Comparison of ENCODE assay signal across 1 cellular context in genomic region chr6:28866342-28867077, GRCh38.
A peak's percentile ranks its signal among the peaks of the same experiment; 100 is the strongest.
TF ChIP-seq lines count a peak whose summit lies in the region.

No MANE protein-coding gene starts in this region.

TF ChIP-seq in HepG2, 621 proteins besides CTCF, POLR2A, EP300 and RAD21 (continued from another document and continues in another):
- TF ChIP-seq, protein P1, sequence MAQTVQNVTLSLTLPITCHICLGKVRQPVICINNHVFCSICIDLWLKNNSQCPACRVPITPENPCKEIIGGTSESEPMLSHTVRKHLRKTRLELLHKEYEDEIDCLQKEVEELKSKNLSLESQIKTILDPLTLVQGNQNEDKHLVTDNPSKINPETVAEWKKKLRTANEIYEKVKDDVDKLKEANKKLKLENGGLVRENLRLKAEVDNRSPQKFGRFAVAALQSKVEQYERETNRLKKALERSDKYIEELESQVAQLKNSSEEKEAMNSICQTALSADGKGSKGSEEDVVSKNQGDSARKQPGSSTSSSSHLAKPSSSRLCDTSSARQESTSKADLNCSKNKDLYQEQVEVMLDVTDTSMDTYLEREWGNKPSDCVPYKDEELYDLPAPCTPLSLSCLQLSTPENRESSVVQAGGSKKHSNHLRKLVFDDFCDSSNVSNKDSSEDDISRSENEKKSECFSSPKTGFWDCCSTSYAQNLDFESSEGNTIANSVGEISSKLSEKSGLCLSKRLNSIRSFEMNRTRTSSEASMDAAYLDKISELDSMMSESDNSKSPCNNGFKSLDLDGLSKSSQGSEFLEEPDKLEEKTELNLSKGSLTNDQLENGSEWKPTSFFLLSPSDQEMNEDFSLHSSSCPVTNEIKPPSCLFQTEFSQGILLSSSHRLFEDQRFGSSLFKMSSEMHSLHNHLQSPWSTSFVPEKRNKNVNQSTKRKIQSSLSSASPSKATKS (CRISPR knock-in tag; IDR thresholded peaks at IDR 0.05): no peak
- no peak for TF ChIP-seq ZNF619 (CRISPR knock-in tag; IDR thresholded peaks at IDR 0.05)
- TF ChIP-seq, protein P2, sequence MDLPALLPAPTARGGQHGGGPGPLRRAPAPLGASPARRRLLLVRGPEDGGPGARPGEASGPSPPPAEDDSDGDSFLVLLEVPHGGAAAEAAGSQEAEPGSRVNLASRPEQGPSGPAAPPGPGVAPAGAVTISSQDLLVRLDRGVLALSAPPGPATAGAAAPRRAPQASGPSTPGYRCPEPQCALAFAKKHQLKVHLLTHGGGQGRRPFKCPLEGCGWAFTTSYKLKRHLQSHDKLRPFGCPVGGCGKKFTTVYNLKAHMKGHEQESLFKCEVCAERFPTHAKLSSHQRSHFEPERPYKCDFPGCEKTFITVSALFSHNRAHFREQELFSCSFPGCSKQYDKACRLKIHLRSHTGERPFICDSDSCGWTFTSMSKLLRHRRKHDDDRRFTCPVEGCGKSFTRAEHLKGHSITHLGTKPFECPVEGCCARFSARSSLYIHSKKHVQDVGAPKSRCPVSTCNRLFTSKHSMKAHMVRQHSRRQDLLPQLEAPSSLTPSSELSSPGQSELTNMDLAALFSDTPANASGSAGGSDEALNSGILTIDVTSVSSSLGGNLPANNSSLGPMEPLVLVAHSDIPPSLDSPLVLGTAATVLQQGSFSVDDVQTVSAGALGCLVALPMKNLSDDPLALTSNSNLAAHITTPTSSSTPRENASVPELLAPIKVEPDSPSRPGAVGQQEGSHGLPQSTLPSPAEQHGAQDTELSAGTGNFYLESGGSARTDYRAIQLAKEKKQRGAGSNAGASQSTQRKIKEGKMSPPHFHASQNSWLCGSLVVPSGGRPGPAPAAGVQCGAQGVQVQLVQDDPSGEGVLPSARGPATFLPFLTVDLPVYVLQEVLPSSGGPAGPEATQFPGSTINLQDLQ (CRISPR knock-in tag; IDR thresholded peaks at IDR 0.05): peak; percentile 96
- TF ChIP-seq PTBP1 (IDR thresholded peaks at IDR 0.05; ENCODE audit: low read depth, low read length, poor library complexity, severe bottlenecking): peak; percentile 85
- TF ChIP-seq REXO4 (CRISPR knock-in tag; IDR thresholded peaks at IDR 0.05; ENCODE audit: borderline replicate concordance): peak; percentile 21; the same call in 1 of the 2 replicates
- TF ChIP-seq, protein P3, sequence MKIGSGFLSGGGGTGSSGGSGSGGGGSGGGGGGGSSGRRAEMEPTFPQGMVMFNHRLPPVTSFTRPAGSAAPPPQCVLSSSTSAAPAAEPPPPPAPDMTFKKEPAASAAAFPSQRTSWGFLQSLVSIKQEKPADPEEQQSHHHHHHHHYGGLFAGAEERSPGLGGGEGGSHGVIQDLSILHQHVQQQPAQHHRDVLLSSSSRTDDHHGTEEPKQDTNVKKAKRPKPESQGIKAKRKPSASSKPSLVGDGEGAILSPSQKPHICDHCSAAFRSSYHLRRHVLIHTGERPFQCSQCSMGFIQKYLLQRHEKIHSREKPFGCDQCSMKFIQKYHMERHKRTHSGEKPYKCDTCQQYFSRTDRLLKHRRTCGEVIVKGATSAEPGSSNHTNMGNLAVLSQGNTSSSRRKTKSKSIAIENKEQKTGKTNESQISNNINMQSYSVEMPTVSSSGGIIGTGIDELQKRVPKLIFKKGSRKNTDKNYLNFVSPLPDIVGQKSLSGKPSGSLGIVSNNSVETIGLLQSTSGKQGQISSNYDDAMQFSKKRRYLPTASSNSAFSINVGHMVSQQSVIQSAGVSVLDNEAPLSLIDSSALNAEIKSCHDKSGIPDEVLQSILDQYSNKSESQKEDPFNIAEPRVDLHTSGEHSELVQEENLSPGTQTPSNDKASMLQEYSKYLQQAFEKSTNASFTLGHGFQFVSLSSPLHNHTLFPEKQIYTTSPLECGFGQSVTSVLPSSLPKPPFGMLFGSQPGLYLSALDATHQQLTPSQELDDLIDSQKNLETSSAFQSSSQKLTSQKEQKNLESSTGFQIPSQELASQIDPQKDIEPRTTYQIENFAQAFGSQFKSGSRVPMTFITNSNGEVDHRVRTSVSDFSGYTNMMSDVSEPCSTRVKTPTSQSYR (CRISPR knock-in tag; IDR thresholded peaks at IDR 0.05; ENCODE audit: borderline replicate concordance): peak; percentile 37; the same call in 1 of the 2 replicates
- no peak for TF ChIP-seq NFE2 (CRISPR knock-in tag; IDR thresholded peaks at IDR 0.05)
- no peak for TF ChIP-seq HNF4A (CRISPR knock-in tag; IDR thresholded peaks at IDR 0.05)
- peak; percentile 56; the same call in 1 of the 2 replicates for TF ChIP-seq HNF1B (CRISPR knock-in tag; IDR thresholded peaks at IDR 0.05)
- no peak for TF ChIP-seq ZNF282 (IDR thresholded peaks at IDR 0.05; ENCODE audit: partially characterized antibody)
- peak; percentile 89 for TF ChIP-seq ZNF232 (CRISPR knock-in tag; IDR thresholded peaks at IDR 0.05; ENCODE audit: borderline replicate concordance)
- TF ChIP-seq ELF1 (CRISPR knock-in tag; IDR thresholded peaks at IDR 0.05): peak; percentile 52; the same call in 1 of the 2 replicates
- TF ChIP-seq SAP130 (CRISPR knock-in tag; IDR thresholded peaks at IDR 0.05; ENCODE audit: low read depth): peak; percentile 77
- peak; percentile 57; the same call in 1 of the 2 replicates for TF ChIP-seq ZNF432 (CRISPR knock-in tag; IDR thresholded peaks at IDR 0.05; ENCODE audit: borderline replicate concordance)
- TF ChIP-seq ZNF83 (CRISPR knock-in tag; IDR thresholded peaks at IDR 0.05; ENCODE audit: borderline replicate concordance): no peak
- peak; percentile 85; the same call in 1 of the 2 replicates for TF ChIP-seq IRX3 (CRISPR knock-in tag; IDR thresholded peaks at IDR 0.05; ENCODE audit: borderline replicate concordance, low read depth)
- no peak for TF ChIP-seq ZFYVE20 (CRISPR knock-in tag; IDR thresholded peaks at IDR 0.05; ENCODE audit: borderline replicate concordance, low read depth)
- TF ChIP-seq, protein P4, sequence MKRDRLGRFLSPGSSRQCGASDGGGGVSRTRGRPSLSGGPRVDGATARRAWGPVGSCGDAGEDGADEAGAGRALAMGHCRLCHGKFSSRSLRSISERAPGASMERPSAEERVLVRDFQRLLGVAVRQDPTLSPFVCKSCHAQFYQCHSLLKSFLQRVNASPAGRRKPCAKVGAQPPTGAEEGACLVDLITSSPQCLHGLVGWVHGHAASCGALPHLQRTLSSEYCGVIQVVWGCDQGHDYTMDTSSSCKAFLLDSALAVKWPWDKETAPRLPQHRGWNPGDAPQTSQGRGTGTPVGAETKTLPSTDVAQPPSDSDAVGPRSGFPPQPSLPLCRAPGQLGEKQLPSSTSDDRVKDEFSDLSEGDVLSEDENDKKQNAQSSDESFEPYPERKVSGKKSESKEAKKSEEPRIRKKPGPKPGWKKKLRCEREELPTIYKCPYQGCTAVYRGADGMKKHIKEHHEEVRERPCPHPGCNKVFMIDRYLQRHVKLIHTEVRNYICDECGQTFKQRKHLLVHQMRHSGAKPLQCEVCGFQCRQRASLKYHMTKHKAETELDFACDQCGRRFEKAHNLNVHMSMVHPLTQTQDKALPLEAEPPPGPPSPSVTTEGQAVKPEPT (CRISPR knock-in tag; IDR thresholded peaks at IDR 0.05; ENCODE audit: low read depth): peak; percentile 93
- TF ChIP-seq ARID5B (CRISPR knock-in tag; IDR thresholded peaks at IDR 0.05): peak; percentile 35
- TF ChIP-seq ATAD3A (CRISPR knock-in tag; IDR thresholded peaks at IDR 0.05): no peak; the same call in 1 of the 2 replicates
- TF ChIP-seq SETDB1 (CRISPR knock-in tag; IDR thresholded peaks at IDR 0.05; ENCODE audit: borderline replicate concordance): no peak
- TF ChIP-seq MAFF (IDR thresholded peaks at IDR 0.05; ENCODE audit: low read depth, low read length): no peak; the same call in 1 of the 2 replicates
- no peak for TF ChIP-seq THAP7 (CRISPR knock-in tag; IDR thresholded peaks at IDR 0.05)
- TF ChIP-seq, protein P5, sequence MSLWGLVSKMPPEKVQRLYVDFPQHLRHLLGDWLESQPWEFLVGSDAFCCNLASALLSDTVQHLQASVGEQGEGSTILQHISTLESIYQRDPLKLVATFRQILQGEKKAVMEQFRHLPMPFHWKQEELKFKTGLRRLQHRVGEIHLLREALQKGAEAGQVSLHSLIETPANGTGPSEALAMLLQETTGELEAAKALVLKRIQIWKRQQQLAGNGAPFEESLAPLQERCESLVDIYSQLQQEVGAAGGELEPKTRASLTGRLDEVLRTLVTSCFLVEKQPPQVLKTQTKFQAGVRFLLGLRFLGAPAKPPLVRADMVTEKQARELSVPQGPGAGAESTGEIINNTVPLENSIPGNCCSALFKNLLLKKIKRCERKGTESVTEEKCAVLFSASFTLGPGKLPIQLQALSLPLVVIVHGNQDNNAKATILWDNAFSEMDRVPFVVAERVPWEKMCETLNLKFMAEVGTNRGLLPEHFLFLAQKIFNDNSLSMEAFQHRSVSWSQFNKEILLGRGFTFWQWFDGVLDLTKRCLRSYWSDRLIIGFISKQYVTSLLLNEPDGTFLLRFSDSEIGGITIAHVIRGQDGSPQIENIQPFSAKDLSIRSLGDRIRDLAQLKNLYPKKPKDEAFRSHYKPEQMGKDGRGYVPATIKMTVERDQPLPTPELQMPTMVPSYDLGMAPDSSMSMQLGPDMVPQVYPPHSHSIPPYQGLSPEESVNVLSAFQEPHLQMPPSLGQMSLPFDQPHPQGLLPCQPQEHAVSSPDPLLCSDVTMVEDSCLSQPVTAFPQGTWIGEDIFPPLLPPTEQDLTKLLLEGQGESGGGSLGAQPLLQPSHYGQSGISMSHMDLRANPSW (CRISPR knock-in tag; IDR thresholded peaks at IDR 0.05; ENCODE audit: borderline replicate concordance): peak; percentile 64; the same call in 1 of the 2 replicates
- TF ChIP-seq MTA1 (CRISPR knock-in tag; IDR thresholded peaks at IDR 0.05; ENCODE audit: borderline replicate concordance): peak; percentile 97
- peak; percentile 55; the same call in 1 of the 2 replicates for TF ChIP-seq CBFB (CRISPR knock-in tag; IDR thresholded peaks at IDR 0.05)
- no peak for TF ChIP-seq GTF2F1 (IDR thresholded peaks at IDR 0.05; ENCODE audit: low read length)
- peak; percentile 52; the same call in 1 of the 2 replicates for TF ChIP-seq ZNF331 (CRISPR knock-in tag; IDR thresholded peaks at IDR 0.05)
- TF ChIP-seq AGO1 (IDR thresholded peaks at IDR 0.05; ENCODE audit: low read depth, low read length, poor library complexity, severe bottlenecking): peak; percentile 57
- TF ChIP-seq, protein P6, sequence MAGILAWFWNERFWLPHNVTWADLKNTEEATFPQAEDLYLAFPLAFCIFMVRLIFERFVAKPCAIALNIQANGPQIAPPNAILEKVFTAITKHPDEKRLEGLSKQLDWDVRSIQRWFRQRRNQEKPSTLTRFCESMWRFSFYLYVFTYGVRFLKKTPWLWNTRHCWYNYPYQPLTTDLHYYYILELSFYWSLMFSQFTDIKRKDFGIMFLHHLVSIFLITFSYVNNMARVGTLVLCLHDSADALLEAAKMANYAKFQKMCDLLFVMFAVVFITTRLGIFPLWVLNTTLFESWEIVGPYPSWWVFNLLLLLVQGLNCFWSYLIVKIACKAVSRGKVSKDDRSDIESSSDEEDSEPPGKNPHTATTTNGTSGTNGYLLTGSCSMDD (CRISPR knock-in tag; IDR thresholded peaks at IDR 0.05): peak; percentile 24; the same call in 1 of the 2 replicates
